12 cellular contexts compared by ENCODE assay signal in the genomic region with DNA sequence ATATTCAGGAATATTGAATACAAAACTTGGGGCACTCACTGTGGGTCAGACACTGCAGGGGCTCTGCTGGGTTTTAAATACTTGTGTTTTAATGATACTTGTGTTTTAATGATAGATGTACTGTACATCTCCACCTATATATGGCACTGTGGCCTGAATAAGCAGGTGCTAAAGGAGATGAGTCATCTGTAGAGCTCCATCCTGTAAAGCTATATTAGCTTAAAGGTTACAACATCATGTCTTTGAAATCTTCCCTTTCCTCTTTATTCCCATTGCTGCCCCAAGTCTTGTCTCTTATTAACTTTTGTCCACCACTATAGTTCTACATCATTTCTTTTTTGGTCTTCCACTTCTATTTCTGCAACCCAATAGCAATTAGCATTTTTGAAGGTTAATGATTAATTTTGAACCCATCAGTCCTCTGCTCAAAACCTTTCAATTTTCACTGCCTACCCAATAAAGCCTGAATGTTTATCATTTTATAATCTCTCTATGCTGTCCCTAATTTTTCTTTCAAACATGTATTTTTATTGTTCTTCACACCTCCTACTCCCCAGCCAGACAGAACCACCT.
DNase-seq lines count a peak whose midpoint lies in the region; ATAC-seq, FAIRE-seq and TF ChIP-seq lines count a peak whose summit lies in the region.
"Had no signal": no experiment of that assay in that cellular context is flagged by ENCODE, and none has a peak within 500 bp of the region (broad histone marks: within the 10 kb centered on the region; RNA-seq: fewer than 3 reads in every experiment).

No MANE protein-coding gene starts in this region.

- H3K4me3 Mint-ChIP-seq in T-helper 17 cell, result no peak overlapping the region
- H3K4me3 Mint-ChIP-seq: CD14-positive monocyte had no signal

- TF ChIP-seq CTCF in choroid plexus epithelial cell (conservative IDR thresholded peaks at IDR 0.05; ENCODE audit: low read depth, low read length) (no peak), body of pancreas (IDR thresholded peaks at IDR 0.05) (no peak), HepG2 (CRISPR knock-in tag; IDR thresholded peaks at IDR 0.05) (no peak)

- intact Hi-C loops in body of pancreas (cut with DNase I), result no loop called here
- intact Hi-C loops in HepG2 (cut with micrococcal nuclease; ENCODE audit: unreplicated experiment), result no loop called here

- no peaks in the 10 kb centered on the region for H3K27me3 Mint-ChIP-seq in T-helper 17 cell

- H3K36me3 Mint-ChIP-seq in T-helper 17 cell (ENCODE audit: low read depth), result no peaks in the 10 kb centered on the region
- H3K36me3 Mint-ChIP-seq: CD14-positive monocyte had no signal

- no peak overlapping the region for H3K9ac ChIP-seq in HepG2 (ENCODE audit: insufficient read depth, low read depth, low read length)

- no peak for TF ChIP-seq RAD21 in HepG2 (CRISPR knock-in tag; IDR thresholded peaks at IDR 0.05)

- no peak overlapping the region for H3K4me3 ChIP-seq in choroid plexus epithelial cell (ENCODE audit: low read depth, low read length)
- H3K4me3 ChIP-seq in body of pancreas, result no peak overlapping the region
- no peak overlapping the region for H3K4me3 ChIP-seq in HepG2 (replicated peaks in 1 of 3; ENCODE audit: insufficient read depth in 1 of 3, low read depth in 2 of 3, low read length in 3 of 3)
- H3K4me3 ChIP-seq: ascending aorta, SJCRH30 had no signal

- H3K36me3 ChIP-seq in body of pancreas (replicated peaks in 1 of 2; ENCODE audit: insufficient read depth in 1 of 2, low read depth in 2 of 2), result no peaks in the 10 kb centered on the region
- no peaks in the 10 kb centered on the region for H3K36me3 ChIP-seq in HepG2 (replicated peaks in 1 of 2; ENCODE audit: control insufficient read depth in 1 of 2, insufficient read depth in 2 of 2, low read length in 2 of 2)
- H3K36me3 ChIP-seq: ascending aorta, SJCRH30 had no signal

- H3K4me1 ChIP-seq in body of pancreas, result no peaks in the 10 kb centered on the region
- H3K4me1 ChIP-seq in HepG2 (ENCODE audit: insufficient read depth, low read length), result no peaks in the 10 kb centered on the region
- H3K4me1 ChIP-seq: ascending aorta, SJCRH30 had no signal

- H3K4me2 ChIP-seq in HepG2 (ENCODE audit: low read depth, low read length), result no peak overlapping the region

- POLR2A ChIA-PET in HepG2 (lab: Yijun Ruan, JAX), result no interaction called here

- H3K27ac ChIP-seq in body of pancreas, result no peak overlapping the region
- no peak overlapping the region for H3K27ac ChIP-seq in HepG2 (ENCODE audit: extremely low read length, insufficient read depth, low read length)
- H3K27ac ChIP-seq: ascending aorta, SJCRH30 had no signal

- TF ChIP-seq EP300 in HepG2 (IDR thresholded peaks at IDR 0.05; ENCODE audit: low read depth in 2 of 2, low read length in 2 of 2) (no peak), HepG2 (CRISPR knock-in tag; IDR thresholded peaks at IDR 0.05; ENCODE audit: borderline replicate concordance) (no peak)

- no peaks in the 10 kb centered on the region for H3K79me2 ChIP-seq in HepG2 (ENCODE audit: insufficient read depth, low read length)

- H3K9me3 ChIP-seq in body of pancreas (no peaks in the 10 kb centered on the region), HepG2 (ENCODE audit: low read length) (no peaks in the 10 kb centered on the region), T-helper 17 cell (ENCODE audit: control insufficient read depth, low read length, poor library complexity, severe bottlenecking) (no peaks in the 10 kb centered on the region)
- H3K9me3 ChIP-seq: ascending aorta, SJCRH30 had no signal

- in situ Hi-C loops in HepG2 (cut with HindIII; ENCODE audit: extremely low pct_ligation_motif_present, low pct_unique_long_range_greater_than_20kb), result no loop called here

- no peaks in the 10 kb centered on the region for H4K20me1 ChIP-seq in HepG2 (ENCODE audit: insufficient read depth, low read length)

- no peak overlapping the region for H3K27ac Mint-ChIP-seq in T-helper 17 cell
- H3K27ac Mint-ChIP-seq: CD14-positive monocyte had no signal

- no peak overlapping the region for H2AFZ ChIP-seq in HepG2 (ENCODE audit: low read length)

- H3K27me3 ChIP-seq in body of pancreas (no peaks in the 10 kb centered on the region), HepG2 (ENCODE audit: control insufficient read depth in 1 of 2, insufficient read depth in 2 of 2, low read length in 2 of 2) (no peaks in the 10 kb centered on the region)
- H3K27me3 ChIP-seq: ascending aorta, SJCRH30 had no signal

- no peak for FAIRE-seq in HepG2 (lab: Jason Lieb, UNC)

- peak; percentile 33 for DNase-seq in choroid plexus epithelial cell (ENCODE audit: low read depth)
- DNase-seq in body of pancreas, result no peak
- no peak for DNase-seq in HepG2 (ENCODE audit: low spot score)
- DNase-seq in NCI-H526 (lab: John Stamatoyannopoulos, UW), result no peak
- no peak for DNase-seq in T-helper 17 cell
- DNase-seq: NCI-H2107, SJCRH30 had no signal

- H3K4me1 Mint-ChIP-seq in T-helper 17 cell, result no peaks in the 10 kb centered on the region
- H3K4me1 Mint-ChIP-seq: CD14-positive monocyte had no signal

- no TSS peak for BruUV-seq in HepG2 (replicated peaks; lab: Mats Ljungman, UMichigan)

- TF ChIP-seq POLR2A in body of pancreas (IDR thresholded peaks at IDR 0.05) (no peak), HepG2 (IDR thresholded peaks at IDR 0.05; ENCODE audit: insufficient read depth in 1 of 2, low read depth in 2 of 2, low read length in 2 of 2) (no peak)

- peak; percentile 79 for ATAC-seq in GM18858 (IDR thresholded peaks at IDR 0.05; ENCODE audit: unreplicated experiment)
- ATAC-seq in GM21619 (IDR thresholded peaks at IDR 0.05; ENCODE audit: unreplicated experiment), result peak; percentile 97
- ATAC-seq in HG03196 (IDR thresholded peaks at IDR 0.05; ENCODE audit: unreplicated experiment), result peak; percentile 95
- no peak for ATAC-seq in body of pancreas
- no peak for ATAC-seq in HepG2
- no peak for ATAC-seq in T-helper 17 cell

- CTCF ChIA-PET in HepG2 (lab: Yijun Ruan, JAX; ENCODE audit: low intra/inter-chr PET ratio, low total read pairs), result no interaction called here

TF ChIP-seq in HepG2, 621 proteins besides CTCF, POLR2A, EP300 and RAD21:
- TF ChIP-seq, protein P1, sequence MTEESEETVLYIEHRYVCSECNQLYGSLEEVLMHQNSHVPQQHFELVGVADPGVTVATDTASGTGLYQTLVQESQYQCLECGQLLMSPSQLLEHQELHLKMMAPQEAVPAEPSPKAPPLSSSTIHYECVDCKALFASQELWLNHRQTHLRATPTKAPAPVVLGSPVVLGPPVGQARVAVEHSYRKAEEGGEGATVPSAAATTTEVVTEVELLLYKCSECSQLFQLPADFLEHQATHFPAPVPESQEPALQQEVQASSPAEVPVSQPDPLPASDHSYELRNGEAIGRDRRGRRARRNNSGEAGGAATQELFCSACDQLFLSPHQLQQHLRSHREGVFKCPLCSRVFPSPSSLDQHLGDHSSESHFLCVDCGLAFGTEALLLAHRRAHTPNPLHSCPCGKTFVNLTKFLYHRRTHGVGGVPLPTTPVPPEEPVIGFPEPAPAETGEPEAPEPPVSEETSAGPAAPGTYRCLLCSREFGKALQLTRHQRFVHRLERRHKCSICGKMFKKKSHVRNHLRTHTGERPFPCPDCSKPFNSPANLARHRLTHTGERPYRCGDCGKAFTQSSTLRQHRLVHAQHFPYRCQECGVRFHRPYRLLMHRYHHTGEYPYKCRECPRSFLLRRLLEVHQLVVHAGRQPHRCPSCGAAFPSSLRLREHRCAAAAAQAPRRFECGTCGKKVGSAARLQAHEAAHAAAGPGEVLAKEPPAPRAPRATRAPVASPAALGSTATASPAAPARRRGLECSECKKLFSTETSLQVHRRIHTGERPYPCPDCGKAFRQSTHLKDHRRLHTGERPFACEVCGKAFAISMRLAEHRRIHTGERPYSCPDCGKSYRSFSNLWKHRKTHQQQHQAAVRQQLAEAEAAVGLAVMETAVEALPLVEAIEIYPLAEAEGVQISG (CRISPR knock-in tag; IDR thresholded peaks at IDR 0.05), result no peak
- TF ChIP-seq, protein P2, sequence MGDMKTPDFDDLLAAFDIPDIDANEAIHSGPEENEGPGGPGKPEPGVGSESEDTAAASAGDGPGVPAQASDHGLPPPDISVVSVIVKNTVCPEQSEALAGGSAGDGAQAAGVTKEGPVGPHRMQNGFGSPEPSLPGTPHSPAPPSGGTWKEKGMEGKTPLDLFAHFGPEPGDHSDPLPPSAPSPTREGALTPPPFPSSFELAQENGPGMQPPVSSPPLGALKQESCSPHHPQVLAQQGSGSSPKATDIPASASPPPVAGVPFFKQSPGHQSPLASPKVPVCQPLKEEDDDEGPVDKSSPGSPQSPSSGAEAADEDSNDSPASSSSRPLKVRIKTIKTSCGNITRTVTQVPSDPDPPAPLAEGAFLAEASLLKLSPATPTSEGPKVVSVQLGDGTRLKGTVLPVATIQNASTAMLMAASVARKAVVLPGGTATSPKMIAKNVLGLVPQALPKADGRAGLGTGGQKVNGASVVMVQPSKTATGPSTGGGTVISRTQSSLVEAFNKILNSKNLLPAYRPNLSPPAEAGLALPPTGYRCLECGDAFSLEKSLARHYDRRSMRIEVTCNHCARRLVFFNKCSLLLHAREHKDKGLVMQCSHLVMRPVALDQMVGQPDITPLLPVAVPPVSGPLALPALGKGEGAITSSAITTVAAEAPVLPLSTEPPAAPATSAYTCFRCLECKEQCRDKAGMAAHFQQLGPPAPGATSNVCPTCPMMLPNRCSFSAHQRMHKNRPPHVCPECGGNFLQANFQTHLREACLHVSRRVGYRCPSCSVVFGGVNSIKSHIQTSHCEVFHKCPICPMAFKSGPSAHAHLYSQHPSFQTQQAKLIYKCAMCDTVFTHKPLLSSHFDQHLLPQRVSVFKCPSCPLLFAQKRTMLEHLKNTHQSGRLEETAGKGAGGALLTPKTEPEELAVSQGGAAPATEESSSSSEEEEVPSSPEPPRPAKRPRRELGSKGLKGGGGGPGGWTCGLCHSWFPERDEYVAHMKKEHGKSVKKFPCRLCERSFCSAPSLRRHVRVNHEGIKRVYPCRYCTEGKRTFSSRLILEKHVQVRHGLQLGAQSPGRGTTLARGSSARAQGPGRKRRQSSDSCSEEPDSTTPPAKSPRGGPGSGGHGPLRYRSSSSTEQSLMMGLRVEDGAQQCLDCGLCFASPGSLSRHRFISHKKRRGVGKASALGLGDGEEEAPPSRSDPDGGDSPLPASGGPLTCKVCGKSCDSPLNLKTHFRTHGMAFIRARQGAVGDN (CRISPR knock-in tag; IDR thresholded peaks at IDR 0.05), result no peak

Comparison
In these comparisons a context has a peak if more than half of its experiments do, and no peak if none do; other contexts are left out.
1. ATAC-seq: peak in GM18858 (single experiment), GM21619 (single experiment) and HG03196 (single experiment); none in body of pancreas (single experiment), HepG2 (single experiment) and T-helper 17 cell (single experiment).